In genomic region chr1:107055919-107056425, GRCh38 we compare ENCODE assay signal across 8 cellular contexts. TPM values are rescaled to one million over a fixed set of nuclear protein-coding genes. Genes with fewer than 3 reads are reported as not detected.
DNase-seq lines count a peak whose midpoint lies in the region; ATAC-seq, FAIRE-seq and TF ChIP-seq lines count a peak whose summit lies in the region.
"Not testable (repeated sequence)": the region's sequence is repeated elsewhere in the genome, so short reads cannot be mapped to it uniquely, and the experiment has no call there.

No MANE protein-coding gene starts in this region.

- TF ChIP-seq POLR2A in endothelial cell of umbilical vein (IDR thresholded peaks at IDR 0.05; ENCODE audit: low read depth, low read length): not testable (repeated sequence)

- H3K4me3 ChIP-seq in BE2C (ENCODE audit: low read depth, low read length) (peak overlapping the region; percentile 96), HUES6 (ENCODE audit: low read depth, low read length) (peak overlapping the region; percentile 99), endothelial cell of umbilical vein (replicated peaks in 1 of 3; ENCODE audit: insufficient read depth in 1 of 3, low read depth in 1 of 3, low read length in 3 of 3) (peak overlapping the region; percentile 30 to 75 (median 73)), iPS-20b (ENCODE audit: low read length) (peak overlapping the region; percentile 99)

- peaks cover 15% of the 10 kb centered on the region for H3K4me1 Mint-ChIP-seq in T-helper 1 cell treated with Interleukin-12 subunit alpha and Interleukin-12 subunit beta and Interleukin-4 antibody, amounts not matched to agents 30 μg/mL and 1 μg/mL, for 36 hours (ENCODE audit: low read depth)
- peaks cover 26% of the 10 kb centered on the region for H3K4me1 Mint-ChIP-seq in nephron progenitor cell
- peaks cover 30% of the 10 kb centered on the region for H3K4me1 Mint-ChIP-seq in stimulated activated naive CD8-positive, alpha-beta T cell treated with anti-CD3 and anti-CD28 coated beads, Interleukin-15, amount 100 ng/mL, for 72 hours

- H3K27me3 ChIP-seq in BE2C; HUES6 (ENCODE audit: control insufficient read depth, insufficient read depth, low read length); endothelial cell of umbilical vein (ENCODE audit: control insufficient read depth in 2 of 2, insufficient read depth in 2 of 2, low read length in 2 of 2); iPS-20b (ENCODE audit: insufficient read depth, low read length): not testable (repeated sequence)

- not testable (repeated sequence) for H3K9me3 Mint-ChIP-seq in T-helper 1 cell treated with Interleukin-12 subunit alpha and Interleukin-12 subunit beta and Interleukin-4 antibody, amounts not matched to agents 30 μg/mL and 1 μg/mL, for 36 hours; nephron progenitor cell; stimulated activated naive CD8-positive, alpha-beta T cell treated with anti-CD3 and anti-CD28 coated beads, Interleukin-15, amount 100 ng/mL, for 72 hours

- POLR2A ChIA-PET in endothelial cell of umbilical vein (lab: Charles Lee): not testable (repeated sequence)

- DNase-seq in BE2C; endothelial cell of umbilical vein (ENCODE audit: low read depth, low spot score); nephron progenitor cell: not testable (repeated sequence)
- peak in 1 of 2 donors; percentile 10 for DNase-seq in stimulated activated naive CD8-positive, alpha-beta T cell treated with anti-CD3 and anti-CD28 coated beads, Interleukin-15, amount 100 ng/mL, for 72 hours

- dilution Hi-C loops in endothelial cell of umbilical vein (cut with MboI; ENCODE audit: extremely low pct_ligation_motif_present, low sequenced_read_pairs): not testable (repeated sequence)

- peak overlapping the region; percentile 96 for H3K27ac Mint-ChIP-seq in T-helper 1 cell treated with Interleukin-12 subunit alpha and Interleukin-12 subunit beta and Interleukin-4 antibody, amounts not matched to agents 30 μg/mL and 1 μg/mL, for 36 hours
- peak overlapping the region; percentile 92 for H3K27ac Mint-ChIP-seq in nephron progenitor cell
- H3K27ac Mint-ChIP-seq in stimulated activated naive CD8-positive, alpha-beta T cell treated with anti-CD3 and anti-CD28 coated beads, Interleukin-15, amount 100 ng/mL, for 72 hours: peak overlapping the region; percentile 98 to 100

- H3K4me2 ChIP-seq in endothelial cell of umbilical vein (ENCODE audit: insufficient read depth, low read length): peak overlapping the region; percentile 91

- H3K4me3 Mint-ChIP-seq in T-helper 1 cell treated with Interleukin-12 subunit alpha and Interleukin-12 subunit beta and Interleukin-4 antibody, amounts not matched to agents 30 μg/mL and 1 μg/mL, for 36 hours: peak overlapping the region; percentile 98
- H3K4me3 Mint-ChIP-seq in nephron progenitor cell: peak overlapping the region; percentile 96
- H3K4me3 Mint-ChIP-seq in stimulated activated naive CD8-positive, alpha-beta T cell treated with anti-CD3 and anti-CD28 coated beads, Interleukin-15, amount 100 ng/mL, for 72 hours: peak overlapping the region; percentile 95

- H2AFZ ChIP-seq in endothelial cell of umbilical vein (ENCODE audit: low read depth, low read length): peak overlapping the region; percentile 67

- H3K36me3 ChIP-seq in BE2C: peaks cover 15% of the 10 kb centered on the region
- not testable (repeated sequence) for H3K36me3 ChIP-seq in HUES6 (ENCODE audit: control insufficient read depth, insufficient read depth, low read length); endothelial cell of umbilical vein (ENCODE audit: control insufficient read depth in 2 of 2, extremely low read depth in 1 of 2, insufficient read depth in 2 of 2, low read length in 2 of 2)
- H3K36me3 ChIP-seq in iPS-20b (ENCODE audit: insufficient read depth, low read depth, low read length): peaks cover 18% of the 10 kb centered on the region

- H3K36me3 Mint-ChIP-seq in T-helper 1 cell treated with Interleukin-12 subunit alpha and Interleukin-12 subunit beta and Interleukin-4 antibody, amounts not matched to agents 30 μg/mL and 1 μg/mL, for 36 hours (ENCODE audit: low read depth): peaks cover 11% of the 10 kb centered on the region
- peaks cover 23% of the 10 kb centered on the region for H3K36me3 Mint-ChIP-seq in nephron progenitor cell (ENCODE audit: low read depth)

- CTCF ChIA-PET in endothelial cell of umbilical vein (lab: Charles Lee): interaction anchor here (0.8 to 1.5 kb wide), 2 partner anchors 8 to 87 kb away, joined by 3 to 8 read pairs; no protein-coding TSS in a partner anchor

- FAIRE-seq in endothelial cell of umbilical vein (lab: Jason Lieb, UNC): not testable (repeated sequence)

- ATAC-seq in stimulated activated naive CD8-positive, alpha-beta T cell treated with anti-CD3 and anti-CD28 coated beads, Interleukin-15, amount 100 ng/mL, for 72 hours: not testable (repeated sequence)

- H3K79me2 ChIP-seq in endothelial cell of umbilical vein (ENCODE audit: control insufficient read depth, insufficient read depth, low read length): peaks cover 13% of the 10 kb centered on the region

- H4K20me1 ChIP-seq in endothelial cell of umbilical vein (replicated peaks; ENCODE audit: control insufficient read depth, extremely low read depth, insufficient read depth, low read length): not testable (repeated sequence)

- H3K9me1 ChIP-seq in endothelial cell of umbilical vein (replicated peaks; ENCODE audit: control insufficient read depth, extremely low read depth, insufficient read depth, low read length): not testable (repeated sequence)

- intact Hi-C loops in endothelial cell of umbilical vein (cut with micrococcal nuclease): not testable (repeated sequence)

- not testable (repeated sequence) for H3K4me1 ChIP-seq in BE2C; endothelial cell of umbilical vein (ENCODE audit: control insufficient read depth, extremely low read depth, insufficient read depth, low read length)
- H3K4me1 ChIP-seq in HUES6 (ENCODE audit: control insufficient read depth, insufficient read depth, low read length) (peaks cover 19% of the 10 kb centered on the region), iPS-20b (ENCODE audit: insufficient read depth, low read length) (peaks cover 12% of the 10 kb centered on the region)

- H3K9ac ChIP-seq in HUES6 (ENCODE audit: low read length) (peak overlapping the region; percentile 45), endothelial cell of umbilical vein (replicated peaks; ENCODE audit: extremely low read depth, insufficient read depth, low read length) (peak overlapping the region; percentile 73), iPS-20b (ENCODE audit: low read depth, low read length) (peak overlapping the region; percentile 99; the same call in 1 of the 2 replicates)

- not testable (repeated sequence) for H3K27me3 Mint-ChIP-seq in T-helper 1 cell treated with Interleukin-12 subunit alpha and Interleukin-12 subunit beta and Interleukin-4 antibody, amounts not matched to agents 30 μg/mL and 1 μg/mL, for 36 hours (ENCODE audit: low read depth); nephron progenitor cell (ENCODE audit: low read depth, poor library complexity); stimulated activated naive CD8-positive, alpha-beta T cell treated with anti-CD3 and anti-CD28 coated beads, Interleukin-15, amount 100 ng/mL, for 72 hours

- 0 out of 2 replicates have a peak overlapping the region, but pooled peaks have one; percentile 29 for H3K27ac ChIP-seq in HUES6 (ENCODE audit: low read depth, low read length)
- H3K27ac ChIP-seq in angular gyrus (ENCODE audit: low read depth, low read length): peak overlapping the region; percentile 77
- H3K27ac ChIP-seq in endothelial cell of umbilical vein (ENCODE audit: insufficient read depth, low read depth, low read length): peak overlapping the region; percentile 29
- peak overlapping the region; percentile 50 for H3K27ac ChIP-seq in iPS-20b (ENCODE audit: low read length)

- not testable (repeated sequence) for H3K9me3 ChIP-seq in BE2C; HUES6 (ENCODE audit: control insufficient read depth, insufficient read depth, low read depth, low read length); endothelial cell of umbilical vein (replicated peaks; ENCODE audit: control insufficient read depth, insufficient read depth, low read length); iPS-20b (ENCODE audit: insufficient read depth, low read depth, low read length)

- TSS peak; percentile 40 for BruUV-seq in endothelial cell of umbilical vein (replicated peaks; lab: Mats Ljungman, UMichigan)

- TF ChIP-seq CTCF in BE2C (IDR thresholded peaks at IDR 0.05; ENCODE audit: low read depth, low read length); endothelial cell of umbilical vein (IDR thresholded peaks at IDR 0.05; ENCODE audit: extremely low read depth in 1 of 2, insufficient read depth in 1 of 2, low read depth in 1 of 2, low read length in 2 of 2); nephron progenitor cell (IDR thresholded peaks at IDR 0.05): not testable (repeated sequence)

RNA-seq across cellular contexts. Expression of gene PRMT6, which starts 0.5 kb away (rescaled TPM):
- 136 TPM for polyA plus RNA-seq in BE2C (2012; ENCODE audit: insufficient read depth, insufficient read length, low read depth)
- total RNA-seq in endothelial cell of umbilical vein: 12.5 and 13.3 TPM in 2 replicates
- 7.8 and 8.4 TPM in 2 replicates for polyA plus RNA-seq in endothelial cell of umbilical vein
- polyA plus RNA-seq in endothelial cell of umbilical vein (2011; cell fraction: cytosol; rRNA removed): 8.5 and 9.6 TPM in 2 replicates
- polyA plus RNA-seq in endothelial cell of umbilical vein (2011; cell fraction: nucleus; rRNA removed): 3.2 and 4.4 TPM in 2 replicates
- 10.2 and 12.2 TPM in 2 replicates for polyA plus RNA-seq in endothelial cell of umbilical vein (2012)
- 7.7 and 8.5 TPM in 2 replicates for polyA minus RNA-seq in endothelial cell of umbilical vein
- 10.2 TPM for polyA minus RNA-seq in endothelial cell of umbilical vein (2011; cell fraction: cytosol; rRNA and poly(A)+ RNA removed)
- polyA minus RNA-seq in endothelial cell of umbilical vein (2011; cell fraction: nucleus; rRNA and poly(A)+ RNA removed): 3.0 and 3.5 TPM in 2 replicates

Comparison
In these comparisons a context has a peak if more than half of its experiments do, and no peak if none do; other contexts are left out.
1. H3K9ac ChIP-seq: peak in every context shown above with its lines; median percentile 99 in iPS-20b; 73 in endothelial cell of umbilical vein; 45 in HUES6.